Comparison of ENCODE assay signal across 16 cellular contexts in the genomic region with DNA sequence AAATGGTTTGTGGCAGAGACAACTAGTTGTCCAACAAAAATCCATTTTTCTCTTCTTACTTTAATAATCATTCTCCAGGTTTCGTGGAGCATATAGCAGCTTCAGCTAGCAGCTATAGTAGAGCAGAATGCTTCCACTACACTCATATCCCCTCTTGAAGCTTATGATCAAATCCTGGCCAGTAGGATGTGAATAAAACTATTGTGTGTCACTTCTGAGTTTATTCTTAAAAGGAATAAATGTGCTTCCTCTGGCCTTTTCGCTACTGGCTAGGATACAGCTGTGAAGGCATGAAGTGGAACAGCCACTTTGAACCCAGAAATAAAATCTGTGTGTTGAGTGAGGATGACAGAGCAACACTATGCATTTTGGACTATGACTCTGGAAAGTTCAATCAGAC. TPM values are rescaled to one million over a fixed set of nuclear protein-coding genes. Genes with fewer than 3 reads are reported as not detected.
DNase-seq lines count a peak whose midpoint lies in the region; ATAC-seq, FAIRE-seq and TF ChIP-seq lines count a peak whose summit lies in the region.
"Had no signal": no experiment of that assay in that cellular context is flagged by ENCODE, and none has a peak within 500 bp of the region (broad histone marks: within the 10 kb centered on the region; RNA-seq: fewer than 3 reads in every experiment).

No MANE protein-coding gene starts in this region.

- H2AFZ ChIP-seq in HCT116 (ENCODE audit: low read depth, low read length, poor library complexity, severe bottlenecking) (peak overlapping the region; percentile 75), SU-DHL-6 (ENCODE audit: low read depth, low read length, severe bottlenecking) (peak overlapping the region; percentile 5)

- H3F3A ChIP-seq in SU-DHL-6 (ENCODE audit: insufficient read depth), result no peaks in the 10 kb centered on the region

- H3K9me3 ChIP-seq in HCT116 (ENCODE audit: control insufficient read depth in 1 of 2, insufficient read depth in 1 of 2, low read depth in 1 of 2, low read length in 2 of 2) (no peaks in the 10 kb centered on the region), SU-DHL-6 (ENCODE audit: insufficient read depth, low read length) (no peaks in the 10 kb centered on the region), MG63 (no peaks in the 10 kb centered on the region), testis (no peaks in the 10 kb centered on the region)
- H3K9me3 ChIP-seq: Caco-2, HAP-1 had no signal

- TF ChIP-seq CTCF in HCT116 (IDR thresholded peaks at IDR 0.05 in 2 of 3, conservative IDR thresholded peaks at IDR 0.05 in 1 of 3; ENCODE audit: borderline replicate concordance in 1 of 3, insufficient read depth in 1 of 3, low read depth in 2 of 3, low read length in 2 of 3), result no peak
- no peak for TF ChIP-seq CTCF in SU-DHL-6 (IDR thresholded peaks at IDR 0.05; ENCODE audit: insufficient read depth, low read length, poor library complexity, severe bottlenecking)
- TF ChIP-seq CTCF in testis (IDR thresholded peaks at IDR 0.05), result no peak

- RAD21 ChIA-PET in HCT116 (lab: Charles Lee; ENCODE audit: low non-redundant PET in 1 of 2, low total read pairs in 2 of 2, uncharacterized antibody in 2 of 2, unreplicated experiment in 2 of 2), result interaction anchor here in 1 of 2 experiments (0.7 to 1.1 kb wide), 2 partner anchors 192 to 194 kb away, joined by 3 to 5 read pairs; no protein-coding TSS in a partner anchor

- no peak for DNase-seq in GM12892 (ENCODE audit: insufficient read length)
- no peak for DNase-seq in HCT116 (ENCODE audit: low read depth, low spot score)
- DNase-seq in MG63, result no peak
- no peak for DNase-seq in testis
- no peak for DNase-seq in occipital lobe (lab: John Stamatoyannopoulos, UW)
- no peak for DNase-seq in NCI-H2107 treated with DMSO at 0.1 percent for 48 hours (lab: John Stamatoyannopoulos, UW; ENCODE audit: unreplicated experiment)
- DNase-seq: C1 segment of cervical spinal cord; Caco-2; CD4-positive, alpha-beta memory T cell; DMS153; DND-41; GOT3 had no signal

- TF ChIP-seq POLR2A in GM12892 (IDR thresholded peaks at IDR 0.05; ENCODE audit: low read depth, low read length) (no peak), HCT116 (IDR thresholded peaks at IDR 0.05; ENCODE audit: borderline replicate concordance, extremely low read depth, insufficient read depth, insufficient read length) (no peak), testis (IDR thresholded peaks at IDR 0.05) (no peak)

- H3K27me3 ChIP-seq in HCT116 (ENCODE audit: insufficient read depth, low read length) (no peaks in the 10 kb centered on the region), SU-DHL-6 (ENCODE audit: low read length) (no peaks in the 10 kb centered on the region), MG63 (no peaks in the 10 kb centered on the region), testis (no peaks in the 10 kb centered on the region)

- no peak for TF ChIP-seq RAD21 in HCT116 (IDR thresholded peaks at IDR 0.05; ENCODE audit: low read depth)

- H3K4me1 ChIP-seq in HCT116 (ENCODE audit: control insufficient read depth in 1 of 2, insufficient read depth in 2 of 2, low read length in 2 of 2), result no peaks in the 10 kb centered on the region; a peak in 1 of 4 replicates
- no peaks in the 10 kb centered on the region for H3K4me1 ChIP-seq in testis
- H3K4me1 ChIP-seq: Caco-2, HAP-1 had no signal

- H3K36me3 ChIP-seq in HCT116 (ENCODE audit: control insufficient read depth in 1 of 2, insufficient read depth in 2 of 2, low read length in 2 of 2), result no peaks in the 10 kb centered on the region
- H3K36me3 ChIP-seq in SU-DHL-6 (ENCODE audit: low read length), result no peaks in the 10 kb centered on the region
- no peaks in the 10 kb centered on the region for H3K36me3 ChIP-seq in MG63
- H3K36me3 ChIP-seq in testis (ENCODE audit: low read depth, missing control alignments), result no peaks in the 10 kb centered on the region
- H3K36me3 ChIP-seq: HAP-1 had no signal

- FAIRE-seq in GM12892 (lab: Jason Lieb, UNC), result peak; percentile 56
- FAIRE-seq: G401.6, H54 had no signal

- intact Hi-C loops in HCT116 (cut with micrococcal nuclease) (loop anchor here (5.0 kb wide), 2 partner anchors 196 to 1151 kb away; no protein-coding TSS in a partner anchor), testis (cut with DNase I; ENCODE audit: low total_unique reads) (no loop called here)

- CTCF ChIA-PET in HCT116 (lab: Charles Lee), result interaction anchor here (1.3 to 4.5 kb wide), 8 partner anchors 9 to 393 kb away, joined by 3 to 130 read pairs (median 18); a partner anchor contains a TSS

- H3K9me2 ChIP-seq in HCT116 (ENCODE audit: insufficient read depth) (no peaks in the 10 kb centered on the region), SU-DHL-6 (replicated peaks; ENCODE audit: insufficient read depth, low read length) (no peaks in the 10 kb centered on the region)

- no peak overlapping the region for H3K4me2 ChIP-seq in HCT116 (ENCODE audit: low read length)
- no peak overlapping the region for H3K4me2 ChIP-seq in SU-DHL-6 (ENCODE audit: low read depth, low read length, poor library complexity, severe bottlenecking)

- H3K4me3 ChIP-seq in HCT116 (replicated peaks in 1 of 2; ENCODE audit: low read depth in 1 of 2, low read length in 2 of 2) (no peak overlapping the region), SU-DHL-6 (ENCODE audit: insufficient read depth, low read length, poor library complexity, severe bottlenecking) (no peak overlapping the region), MG63 (no peak overlapping the region), testis (no peak overlapping the region)
- H3K4me3 ChIP-seq: HAP-1 had no signal

- ATAC-seq in HCT116, result no peak

- H3K27ac ChIP-seq in HCT116 (ENCODE audit: low read depth, low read length), result no peak overlapping the region
- H3K27ac ChIP-seq in SU-DHL-6 (ENCODE audit: low read depth, low read length), result no peak overlapping the region
- no peak overlapping the region for H3K27ac ChIP-seq in testis

- 85 to 89% methylated on average over 2 of the region's 2 CpGs for WGBS in testis, 2 donors

- no peaks in the 10 kb centered on the region for H4K20me1 ChIP-seq in HCT116 (ENCODE audit: insufficient read depth)
- no peaks in the 10 kb centered on the region for H4K20me1 ChIP-seq in SU-DHL-6 (ENCODE audit: low read depth, low read length)

- H3K79me2 ChIP-seq in HCT116 (ENCODE audit: insufficient read depth, low read length), result no peaks in the 10 kb centered on the region
- no peaks in the 10 kb centered on the region for H3K79me2 ChIP-seq in SU-DHL-6 (ENCODE audit: insufficient read depth, low read length)

- no TSS peak for BruUV-seq in HCT116 (replicated peaks; lab: Mats Ljungman, UMichigan)

- H3K9ac ChIP-seq in HCT116 (ENCODE audit: low read length), result no peak overlapping the region
- no peak overlapping the region for H3K9ac ChIP-seq in SU-DHL-6 (ENCODE audit: low read length)

- POLR2A ChIA-PET in HCT116 (lab: Charles Lee), result no interaction called here

TF ChIP-seq in HCT116, 20 proteins besides CTCF, POLR2A, EP300 and RAD21 (continues in another document):
- TF ChIP-seq POLR2AphosphoS5 (IDR thresholded peaks at IDR 0.05; ENCODE audit: low read depth, low read length), result no peak
- no peak for TF ChIP-seq YY1 (IDR thresholded peaks at IDR 0.05; ENCODE audit: extremely low read depth, insufficient replicate concordance, low read depth, low read length)
- TF ChIP-seq ZNF274 (IDR thresholded peaks at IDR 0.05; ENCODE audit: low read depth, low read length), result no peak
- TF ChIP-seq, protein P1, sequence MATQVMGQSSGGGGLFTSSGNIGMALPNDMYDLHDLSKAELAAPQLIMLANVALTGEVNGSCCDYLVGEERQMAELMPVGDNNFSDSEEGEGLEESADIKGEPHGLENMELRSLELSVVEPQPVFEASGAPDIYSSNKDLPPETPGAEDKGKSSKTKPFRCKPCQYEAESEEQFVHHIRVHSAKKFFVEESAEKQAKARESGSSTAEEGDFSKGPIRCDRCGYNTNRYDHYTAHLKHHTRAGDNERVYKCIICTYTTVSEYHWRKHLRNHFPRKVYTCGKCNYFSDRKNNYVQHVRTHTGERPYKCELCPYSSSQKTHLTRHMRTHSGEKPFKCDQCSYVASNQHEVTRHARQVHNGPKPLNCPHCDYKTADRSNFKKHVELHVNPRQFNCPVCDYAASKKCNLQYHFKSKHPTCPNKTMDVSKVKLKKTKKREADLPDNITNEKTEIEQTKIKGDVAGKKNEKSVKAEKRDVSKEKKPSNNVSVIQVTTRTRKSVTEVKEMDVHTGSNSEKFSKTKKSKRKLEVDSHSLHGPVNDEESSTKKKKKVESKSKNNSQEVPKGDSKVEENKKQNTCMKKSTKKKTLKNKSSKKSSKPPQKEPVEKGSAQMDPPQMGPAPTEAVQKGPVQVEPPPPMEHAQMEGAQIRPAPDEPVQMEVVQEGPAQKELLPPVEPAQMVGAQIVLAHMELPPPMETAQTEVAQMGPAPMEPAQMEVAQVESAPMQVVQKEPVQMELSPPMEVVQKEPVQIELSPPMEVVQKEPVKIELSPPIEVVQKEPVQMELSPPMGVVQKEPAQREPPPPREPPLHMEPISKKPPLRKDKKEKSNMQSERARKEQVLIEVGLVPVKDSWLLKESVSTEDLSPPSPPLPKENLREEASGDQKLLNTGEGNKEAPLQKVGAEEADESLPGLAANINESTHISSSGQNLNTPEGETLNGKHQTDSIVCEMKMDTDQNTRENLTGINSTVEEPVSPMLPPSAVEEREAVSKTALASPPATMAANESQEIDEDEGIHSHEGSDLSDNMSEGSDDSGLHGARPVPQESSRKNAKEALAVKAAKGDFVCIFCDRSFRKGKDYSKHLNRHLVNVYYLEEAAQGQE (IDR thresholded peaks at IDR 0.05; ENCODE audit: low read depth), result no peak
- no peak for TF ChIP-seq SRF (IDR thresholded peaks at IDR 0.05; ENCODE audit: low read depth)
- TF ChIP-seq ELF1 (IDR thresholded peaks at IDR 0.05; ENCODE audit: borderline replicate concordance, low read depth), result no peak
- no peak for TF ChIP-seq CEBPB (IDR thresholded peaks at IDR 0.05; ENCODE audit: low read depth)
- TF ChIP-seq SP1 (IDR thresholded peaks at IDR 0.05; ENCODE audit: low read depth), result no peak
- no peak for TF ChIP-seq CBX3 (IDR thresholded peaks at IDR 0.05; ENCODE audit: low read depth)
- TF ChIP-seq, protein P2, sequence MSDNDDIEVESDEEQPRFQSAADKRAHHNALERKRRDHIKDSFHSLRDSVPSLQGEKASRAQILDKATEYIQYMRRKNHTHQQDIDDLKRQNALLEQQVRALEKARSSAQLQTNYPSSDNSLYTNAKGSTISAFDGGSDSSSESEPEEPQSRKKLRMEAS (IDR thresholded peaks at IDR 0.05), result no peak
- no peak for TF ChIP-seq EGR1 (IDR thresholded peaks at IDR 0.05; ENCODE audit: low read depth)
- TF ChIP-seq JUND (IDR thresholded peaks at IDR 0.05), result no peak
- TF ChIP-seq EZH2phosphoT487 (IDR thresholded peaks at IDR 0.05; ENCODE audit: borderline replicate concordance), result no peak
- no peak for TF ChIP-seq SIN3A (IDR thresholded peaks at IDR 0.05; ENCODE audit: low read depth)

RNA-seq across cellular contexts. Expression of a gene that starts 7.8 kb away (rescaled TPM):
- polyA plus RNA-seq in GM12892 (2012; ENCODE audit: missing spikeins), result 91.8 TPM
- 353 TPM for total RNA-seq in HCT116 (2021; ENCODE audit: unreplicated experiment)
- 117 and 129 TPM in 2 replicates for polyA plus RNA-seq in HCT116 (2012)
- 43.7 and 45.1 TPM in 2 replicates for total RNA-seq in MG63 (2014; rRNA removed; shearing (Covaris generic); ENCODE audit: low replicate concordance)
- total RNA-seq in testis, result 10 to 100 TPM; 21.7 to 25.4 TPM
- 9.3 TPM for polyA plus RNA-seq in testis (ENCODE audit: insufficient read depth, low read depth, low replicate concordance)
- 20.3 TPM for total RNA-seq in occipital lobe
